In genomic region chr10:123035467-123036086, GRCh38 we compare ENCODE assay signal across 1 cellular context.
TF ChIP-seq lines count a peak whose summit lies in the region.

No MANE protein-coding gene starts in this region.

TF ChIP-seq in HepG2, 621 proteins besides CTCF, POLR2A, EP300 and RAD21 (continued from another document and continues in another):
- TF ChIP-seq ZFP91 (CRISPR knock-in tag; IDR thresholded peaks at IDR 0.05; ENCODE audit: borderline replicate concordance), result peak; percentile 35; the same call in 1 of the 2 replicates
- no peak for TF ChIP-seq TMF1 (CRISPR knock-in tag; IDR thresholded peaks at IDR 0.05; ENCODE audit: low read depth)
- no peak for TF ChIP-seq ZNF567 (CRISPR knock-in tag; IDR thresholded peaks at IDR 0.05; ENCODE audit: borderline replicate concordance)
- TF ChIP-seq ZNF788 (CRISPR knock-in tag; IDR thresholded peaks at IDR 0.05; ENCODE audit: borderline replicate concordance), result peak; percentile 36; the same call in 1 of the 2 replicates
- no peak for TF ChIP-seq CREBL2 (CRISPR knock-in tag; IDR thresholded peaks at IDR 0.05; ENCODE audit: borderline replicate concordance)
- TF ChIP-seq ZNF891 (CRISPR knock-in tag; IDR thresholded peaks at IDR 0.05), result no peak
- TF ChIP-seq RXRB (CRISPR knock-in tag; IDR thresholded peaks at IDR 0.05; ENCODE audit: borderline replicate concordance), result peak; percentile 78
- no peak for TF ChIP-seq KMT2A (CRISPR knock-in tag; IDR thresholded peaks at IDR 0.05)
- TF ChIP-seq TEAD3 (CRISPR knock-in tag; optimal IDR thresholded peaks at IDR 0.05; ENCODE audit: borderline replicate concordance), result peak; percentile 41
- TF ChIP-seq KLF16 (CRISPR knock-in tag; IDR thresholded peaks at IDR 0.05), result 0 out of 4 replicates have a peak, but pooled peaks of 1 of the 2 experiments have one; percentile 22
- peak; percentile 38; the same call in 1 of the 2 replicates for TF ChIP-seq ZGPAT (CRISPR knock-in tag; IDR thresholded peaks at IDR 0.05)
- TF ChIP-seq THRA (CRISPR knock-in tag; IDR thresholded peaks at IDR 0.05; ENCODE audit: borderline replicate concordance), result peak; percentile 64; the same call in 1 of the 2 replicates
- TF ChIP-seq ZBTB34 (CRISPR knock-in tag; IDR thresholded peaks at IDR 0.05), result no peak
- peak; percentile 92 for TF ChIP-seq MED1 (CRISPR knock-in tag; IDR thresholded peaks at IDR 0.05)
- peak; percentile 73 for TF ChIP-seq HNF4G (IDR thresholded peaks at IDR 0.05; ENCODE audit: borderline replicate concordance, low read depth, low read length)
- TF ChIP-seq HNF4G (CRISPR knock-in tag; IDR thresholded peaks at IDR 0.05; ENCODE audit: borderline replicate concordance, low read depth), result peak; percentile 41; the same call in 1 of the 2 replicates
- TF ChIP-seq ZNF121 (CRISPR knock-in tag; IDR thresholded peaks at IDR 0.05), result peak; percentile 33; the same call in 1 of the 2 replicates
- TF ChIP-seq TGIF2 (CRISPR knock-in tag; IDR thresholded peaks at IDR 0.05), result peak; percentile 46; the same call in 1 of the 2 replicates
- TF ChIP-seq ZNF501 (CRISPR knock-in tag; IDR thresholded peaks at IDR 0.05), result peak; percentile 47; the same call in 1 of the 2 replicates
- TF ChIP-seq CBX5 (CRISPR knock-in tag; IDR thresholded peaks at IDR 0.05; ENCODE audit: borderline replicate concordance), result 0 out of 2 replicates have a peak, but pooled peaks have one; percentile 42
- TF ChIP-seq TEAD2 (CRISPR knock-in tag; IDR thresholded peaks at IDR 0.05), result no peak
- TF ChIP-seq TBX2 (CRISPR knock-in tag; IDR thresholded peaks at IDR 0.05; ENCODE audit: borderline replicate concordance), result peak; percentile 56; the same call in 1 of the 2 replicates
- no peak for TF ChIP-seq JUNB (CRISPR knock-in tag; IDR thresholded peaks at IDR 0.05; ENCODE audit: borderline replicate concordance)
- peak; percentile 56; the same call in 1 of the 2 replicates for TF ChIP-seq IRF2 (CRISPR knock-in tag; IDR thresholded peaks at IDR 0.05)
- peak; percentile 72 for TF ChIP-seq ZNF646 (CRISPR knock-in tag; IDR thresholded peaks at IDR 0.05)
- no peak for TF ChIP-seq ZFP90 (CRISPR knock-in tag; IDR thresholded peaks at IDR 0.05; ENCODE audit: borderline replicate concordance)
- TF ChIP-seq HBP1 (CRISPR knock-in tag; IDR thresholded peaks at IDR 0.05; ENCODE audit: low read depth), result peak; percentile 39; the same call in 1 of the 2 replicates
- peak; percentile 73; the same call in 1 of the 2 replicates for TF ChIP-seq HDAC1 (CRISPR knock-in tag; IDR thresholded peaks at IDR 0.05)
- TF ChIP-seq FUBP1 (CRISPR knock-in tag; IDR thresholded peaks at IDR 0.05; ENCODE audit: borderline replicate concordance), result no peak
- TF ChIP-seq MLLT10 (CRISPR knock-in tag; IDR thresholded peaks at IDR 0.05), result no peak
- no peak for TF ChIP-seq GPN1 (CRISPR knock-in tag; IDR thresholded peaks at IDR 0.05; ENCODE audit: borderline replicate concordance)
- no peak for TF ChIP-seq GFI1 (CRISPR knock-in tag; IDR thresholded peaks at IDR 0.05; ENCODE audit: borderline replicate concordance)
- no peak for TF ChIP-seq ZNF337 (CRISPR knock-in tag; IDR thresholded peaks at IDR 0.05; ENCODE audit: borderline replicate concordance, low read depth)
- TF ChIP-seq HNF1B (CRISPR knock-in tag; IDR thresholded peaks at IDR 0.05), result peak; percentile 46; the same call in 1 of the 2 replicates
- peak; percentile 85 for TF ChIP-seq ZSCAN25 (CRISPR knock-in tag; IDR thresholded peaks at IDR 0.05)
- TF ChIP-seq STAG1 (CRISPR knock-in tag; IDR thresholded peaks at IDR 0.05), result 0 out of 2 replicates have a peak, but pooled peaks have one; percentile 8
- no peak for TF ChIP-seq ZNF251 (CRISPR knock-in tag; IDR thresholded peaks at IDR 0.05)
- TF ChIP-seq ZBTB39 (CRISPR knock-in tag; IDR thresholded peaks at IDR 0.05), result 0 out of 2 replicates have a peak, but pooled peaks have one; percentile 27
- peak; percentile 40; the same call in 1 of the 3 replicates for TF ChIP-seq MXI1 (IDR thresholded peaks at IDR 0.05; ENCODE audit: borderline replicate concordance, low read depth, low read length)
- TF ChIP-seq ZNF317 (CRISPR knock-in tag; IDR thresholded peaks at IDR 0.05), result 0 out of 2 replicates have a peak, but pooled peaks have one; percentile 31
